In genomic region chr16:12459401-12459791, GRCh38 we compare ENCODE assay signal across 10 cellular contexts.
DNase-seq lines count a peak whose midpoint lies in the region; ATAC-seq and TF ChIP-seq lines count a peak whose summit lies in the region.
"Had no signal": no experiment of that assay in that cellular context is flagged by ENCODE, and none has a peak within 500 bp of the region (broad histone marks: within the 10 kb centered on the region; RNA-seq: fewer than 3 reads in every experiment).

No MANE protein-coding gene starts in this region.

- ATAC-seq in HG02938 (IDR thresholded peaks at IDR 0.05; ENCODE audit: unreplicated experiment): peak; percentile 69
- peak; percentile 55 for ATAC-seq in mucosa of descending colon

- peaks cover 4% of the 10 kb centered on the region for H3K36me3 Mint-ChIP-seq in activated naive CD8-positive, alpha-beta T cell

- peak overlapping the region; percentile 65 for H3K4me3 Mint-ChIP-seq in activated naive CD8-positive, alpha-beta T cell

- H3K9me3 ChIP-seq in DOHH2 (ENCODE audit: control insufficient read depth, insufficient read depth, low read length) (no peaks in the 10 kb centered on the region), mucosa of descending colon (no peaks in the 10 kb centered on the region)
- H3K9me3 ChIP-seq: uterus had no signal

- no peaks in the 10 kb centered on the region for H3K79me2 ChIP-seq in DOHH2 (ENCODE audit: control insufficient read depth, low read length)

- no peaks in the 10 kb centered on the region for H3F3A ChIP-seq in DOHH2 (ENCODE audit: control insufficient read depth, insufficient read depth)

- H3K36me3 ChIP-seq in DOHH2 (ENCODE audit: control insufficient read depth, low read length) (no peaks in the 10 kb centered on the region), mucosa of descending colon (ENCODE audit: low read depth) (no peaks in the 10 kb centered on the region)
- H3K36me3 ChIP-seq: uterus had no signal

- peaks cover 27% of the 10 kb centered on the region for H3K4me1 Mint-ChIP-seq in activated naive CD8-positive, alpha-beta T cell (ENCODE audit: low read depth)

- peak overlapping the region; percentile 85 for H3K27ac Mint-ChIP-seq in activated naive CD8-positive, alpha-beta T cell

- peak overlapping the region; percentile 21; the same call in 1 of the 2 replicates for H3K4me2 ChIP-seq in DOHH2 (ENCODE audit: low read length)

- no peaks in the 10 kb centered on the region for H3K27me3 ChIP-seq in DOHH2 (ENCODE audit: control insufficient read depth, low read length)
- H3K27me3 ChIP-seq: uterus had no signal

- no peaks in the 10 kb centered on the region for H3K9me2 ChIP-seq in DOHH2 (replicated peaks; ENCODE audit: control insufficient read depth, low read length)

- H3K4me1 ChIP-seq in DOHH2 (ENCODE audit: control insufficient read depth, low read length): peaks cover 17% of the 10 kb centered on the region
- no peaks in the 10 kb centered on the region for H3K4me1 ChIP-seq in mucosa of descending colon (ENCODE audit: low read depth)
- H3K4me1 ChIP-seq: uterus had no signal

- H3K27ac ChIP-seq in DOHH2 (ENCODE audit: low read depth, low read length): no peak overlapping the region
- H3K27ac ChIP-seq: uterus had no signal

- no peaks in the 10 kb centered on the region for H4K20me1 ChIP-seq in DOHH2 (ENCODE audit: control insufficient read depth, insufficient read depth, low read depth, low read length)

- no peaks in the 10 kb centered on the region for H3K9me3 Mint-ChIP-seq in activated naive CD8-positive, alpha-beta T cell (ENCODE audit: low read depth)

- in situ Hi-C loops in ACHN (cut with HindIII; ENCODE audit: low pct_ligation_motif_present, low pct_unique_long_range_greater_than_20kb, low sequenced_read_pairs): no loop called here

- intact Hi-C loops in mucosa of descending colon (cut with DNase I, micrococcal nuclease): loop anchor here (10.0 kb wide), 1 partner anchor 355 kb away; no protein-coding TSS in a partner anchor

- H3K27me3 Mint-ChIP-seq in activated naive CD8-positive, alpha-beta T cell: no peaks in the 10 kb centered on the region

- TF ChIP-seq CTCF in DOHH2 (IDR thresholded peaks at IDR 0.05; ENCODE audit: low read depth, low read length, poor library complexity, severe bottlenecking) (no peak), mucosa of descending colon (IDR thresholded peaks at IDR 0.05) (no peak)

- DNase-seq in mucosa of descending colon (peak; percentile 29 to 68 (median 39)), NCI-H510A (lab: John Stamatoyannopoulos, UW) (no peak), NCI-H2196 treated with DMSO at 0.1 percent for 48 hours (lab: John Stamatoyannopoulos, UW; ENCODE audit: unreplicated experiment) (no peak), GOT3 (lab: John Stamatoyannopoulos, UW) (no peak), ACHN (no peak)
- DNase-seq: EL, uterus had no signal

- H3K4me3 ChIP-seq in DOHH2 (ENCODE audit: low read length): no peak overlapping the region
- H3K4me3 ChIP-seq in mucosa of descending colon: no peak overlapping the region
- H3K4me3 ChIP-seq: uterus had no signal

Comparison
In these comparisons a context has a peak if more than half of its experiments do, and no peak if none do; other contexts are left out.
1. DNase-seq: peak in mucosa of descending colon (3 of 3); none in NCI-H510A (single experiment), NCI-H2196 treated with DMSO at 0.1 percent for 48 hours (single experiment), GOT3 (single experiment) and ACHN (single experiment).